1 cellular context compared by ENCODE assay signal in the genomic region with DNA sequence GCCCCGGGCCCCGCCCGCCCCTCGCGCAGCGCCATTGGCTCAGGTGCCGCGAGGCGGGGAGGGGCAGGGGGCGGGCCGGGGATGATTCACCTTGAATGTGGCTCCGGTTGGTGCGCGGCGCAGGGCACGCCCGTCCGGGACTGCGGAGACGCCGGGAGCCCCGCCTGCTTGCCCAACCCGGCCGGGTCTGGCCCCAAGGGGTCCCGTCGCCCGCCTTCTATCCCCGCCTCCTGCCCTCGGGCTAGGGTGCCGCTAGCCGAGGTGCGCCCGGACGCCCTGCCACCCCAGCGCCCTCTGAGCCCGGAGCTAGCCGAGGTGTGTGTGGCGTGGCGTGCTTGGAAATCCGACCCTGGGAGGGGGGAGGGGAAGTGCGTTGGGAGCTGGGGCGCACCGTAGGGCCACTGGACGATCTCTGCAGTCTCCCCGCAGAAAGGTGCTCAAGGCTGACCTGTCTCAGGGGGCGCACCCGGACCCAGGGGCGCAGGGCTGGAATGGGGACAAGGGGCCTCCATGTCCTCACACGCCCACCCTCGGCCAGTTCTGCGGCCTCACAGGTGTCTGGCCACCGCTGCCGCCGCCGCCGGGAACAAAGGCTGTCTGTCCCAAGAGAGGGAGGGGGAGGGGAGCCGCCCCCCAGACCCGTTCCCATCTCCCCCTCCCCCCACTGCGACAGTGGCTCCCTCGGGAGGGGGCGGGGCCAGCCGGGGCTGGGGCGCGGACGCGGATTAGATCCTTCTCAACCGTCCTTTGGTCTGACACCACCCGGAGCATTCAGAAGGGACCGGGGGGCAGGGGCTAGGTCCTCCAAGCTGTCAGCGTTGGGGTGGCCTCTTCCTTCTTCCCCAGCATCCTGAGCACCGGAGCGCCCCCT.
TF ChIP-seq lines count a peak whose summit lies in the region.

No MANE protein-coding gene starts in this region.

TF ChIP-seq in HepG2, 621 proteins besides CTCF, POLR2A, EP300 and RAD21 (continued from another document and continues in another):
- peak; percentile 10; the same call in 1 of the 2 replicates for TF ChIP-seq NCOA2 (CRISPR knock-in tag; IDR thresholded peaks at IDR 0.05)
- TF ChIP-seq GABPB1 (CRISPR knock-in tag; IDR thresholded peaks at IDR 0.05), result peak; percentile 54; the same call in 1 of the 2 replicates
- TF ChIP-seq UBTF (CRISPR knock-in tag; IDR thresholded peaks at IDR 0.05), result peak; percentile 42
- TF ChIP-seq ZMYM4 (CRISPR knock-in tag; IDR thresholded peaks at IDR 0.05), result 0 out of 2 replicates have a peak, but pooled peaks have one; percentile 20
- TF ChIP-seq, protein P1, sequence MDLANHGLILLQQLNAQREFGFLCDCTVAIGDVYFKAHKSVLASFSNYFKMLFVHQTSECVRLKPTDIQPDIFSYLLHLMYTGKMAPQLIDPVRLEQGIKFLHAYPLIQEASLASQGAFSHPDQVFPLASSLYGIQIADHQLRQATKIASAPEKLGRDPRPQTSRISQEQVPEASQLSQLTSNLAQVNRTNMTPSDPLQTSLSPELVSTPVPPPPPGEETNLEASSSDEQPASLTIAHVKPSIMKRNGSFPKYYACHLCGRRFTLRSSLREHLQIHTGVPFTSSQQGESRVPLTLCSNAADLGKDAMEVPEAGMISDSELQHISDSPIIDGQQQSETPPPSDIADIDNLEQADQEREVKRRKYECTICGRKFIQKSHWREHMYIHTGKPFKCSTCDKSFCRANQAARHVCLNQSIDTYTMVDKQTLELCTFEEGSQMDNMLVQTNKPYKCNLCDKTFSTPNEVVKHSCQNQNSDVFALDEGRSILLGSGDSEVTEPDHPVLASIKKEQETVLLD (CRISPR knock-in tag; IDR thresholded peaks at IDR 0.05; ENCODE audit: low read depth), result 0 out of 2 replicates have a peak, but pooled peaks have one; percentile 24
- no peak for TF ChIP-seq GZF1 (CRISPR knock-in tag; IDR thresholded peaks at IDR 0.05)
- 0 out of 2 replicates have a peak, but pooled peaks have one; percentile 9 for TF ChIP-seq RXRA (CRISPR knock-in tag; IDR thresholded peaks at IDR 0.05)
- TF ChIP-seq, protein P2, sequence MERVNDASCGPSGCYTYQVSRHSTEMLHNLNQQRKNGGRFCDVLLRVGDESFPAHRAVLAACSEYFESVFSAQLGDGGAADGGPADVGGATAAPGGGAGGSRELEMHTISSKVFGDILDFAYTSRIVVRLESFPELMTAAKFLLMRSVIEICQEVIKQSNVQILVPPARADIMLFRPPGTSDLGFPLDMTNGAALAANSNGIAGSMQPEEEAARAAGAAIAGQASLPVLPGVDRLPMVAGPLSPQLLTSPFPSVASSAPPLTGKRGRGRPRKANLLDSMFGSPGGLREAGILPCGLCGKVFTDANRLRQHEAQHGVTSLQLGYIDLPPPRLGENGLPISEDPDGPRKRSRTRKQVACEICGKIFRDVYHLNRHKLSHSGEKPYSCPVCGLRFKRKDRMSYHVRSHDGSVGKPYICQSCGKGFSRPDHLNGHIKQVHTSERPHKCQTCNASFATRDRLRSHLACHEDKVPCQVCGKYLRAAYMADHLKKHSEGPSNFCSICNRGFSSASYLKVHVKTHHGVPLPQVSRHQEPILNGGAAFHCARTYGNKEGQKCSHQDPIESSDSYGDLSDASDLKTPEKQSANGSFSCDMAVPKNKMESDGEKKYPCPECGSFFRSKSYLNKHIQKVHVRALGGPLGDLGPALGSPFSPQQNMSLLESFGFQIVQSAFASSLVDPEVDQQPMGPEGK (CRISPR knock-in tag; IDR thresholded peaks at IDR 0.05), result 0 out of 2 replicates have a peak, but pooled peaks have one; percentile 9
- 0 out of 2 replicates have a peak, but pooled peaks have one; percentile 24 for TF ChIP-seq MAFG (CRISPR knock-in tag; IDR thresholded peaks at IDR 0.05)
- no peak for TF ChIP-seq ZBTB10 (CRISPR knock-in tag; IDR thresholded peaks at IDR 0.05; ENCODE audit: borderline replicate concordance)
- TF ChIP-seq BCL6 (CRISPR knock-in tag; IDR thresholded peaks at IDR 0.05), result 0 out of 2 replicates have a peak, but pooled peaks have one; percentile 20
- 0 out of 2 replicates have a peak, but pooled peaks have one; percentile 46 for TF ChIP-seq CBFB (CRISPR knock-in tag; IDR thresholded peaks at IDR 0.05)
- TF ChIP-seq FOSL2 (CRISPR knock-in tag; IDR thresholded peaks at IDR 0.05), result peak; percentile 79
- peak; percentile 43; the same call in 1 of the 2 replicates for TF ChIP-seq NFYB (CRISPR knock-in tag; IDR thresholded peaks at IDR 0.05)
- TF ChIP-seq, protein P3, sequence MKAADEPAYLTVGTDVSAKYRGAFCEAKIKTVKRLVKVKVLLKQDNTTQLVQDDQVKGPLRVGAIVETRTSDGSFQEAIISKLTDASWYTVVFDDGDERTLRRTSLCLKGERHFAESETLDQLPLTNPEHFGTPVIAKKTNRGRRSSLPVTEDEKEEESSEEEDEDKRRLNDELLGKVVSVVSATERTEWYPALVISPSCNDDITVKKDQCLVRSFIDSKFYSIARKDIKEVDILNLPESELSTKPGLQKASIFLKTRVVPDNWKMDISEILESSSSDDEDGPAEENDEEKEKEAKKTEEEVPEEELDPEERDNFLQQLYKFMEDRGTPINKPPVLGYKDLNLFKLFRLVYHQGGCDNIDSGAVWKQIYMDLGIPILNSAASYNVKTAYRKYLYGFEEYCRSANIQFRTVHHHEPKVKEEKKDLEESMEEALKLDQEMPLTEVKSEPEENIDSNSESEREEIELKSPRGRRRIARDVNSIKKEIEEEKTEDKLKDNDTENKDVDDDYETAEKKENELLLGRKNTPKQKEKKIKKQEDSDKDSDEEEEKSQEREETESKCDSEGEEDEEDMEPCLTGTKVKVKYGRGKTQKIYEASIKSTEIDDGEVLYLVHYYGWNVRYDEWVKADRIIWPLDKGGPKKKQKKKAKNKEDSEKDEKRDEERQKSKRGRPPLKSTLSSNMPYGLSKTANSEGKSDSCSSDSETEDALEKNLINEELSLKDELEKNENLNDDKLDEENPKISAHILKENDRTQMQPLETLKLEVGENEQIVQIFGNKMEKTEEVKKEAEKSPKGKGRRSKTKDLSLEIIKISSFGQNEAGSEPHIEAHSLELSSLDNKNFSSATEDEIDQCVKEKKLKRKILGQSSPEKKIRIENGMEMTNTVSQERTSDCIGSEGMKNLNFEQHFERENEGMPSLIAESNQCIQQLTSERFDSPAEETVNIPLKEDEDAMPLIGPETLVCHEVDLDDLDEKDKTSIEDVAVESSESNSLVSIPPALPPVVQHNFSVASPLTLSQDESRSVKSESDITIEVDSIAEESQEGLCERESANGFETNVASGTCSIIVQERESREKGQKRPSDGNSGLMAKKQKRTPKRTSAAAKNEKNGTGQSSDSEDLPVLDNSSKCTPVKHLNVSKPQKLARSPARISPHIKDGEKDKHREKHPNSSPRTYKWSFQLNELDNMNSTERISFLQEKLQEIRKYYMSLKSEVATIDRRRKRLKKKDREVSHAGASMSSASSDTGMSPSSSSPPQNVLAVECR (CRISPR knock-in tag; IDR thresholded peaks at IDR 0.05; ENCODE audit: borderline replicate concordance), result peak; percentile 48; the same call in 1 of the 2 replicates
- peak; percentile 54; the same call in 1 of the 2 replicates for TF ChIP-seq KDM2A (CRISPR knock-in tag; IDR thresholded peaks at IDR 0.05; ENCODE audit: borderline replicate concordance, low read depth)
- TF ChIP-seq SAP130 (CRISPR knock-in tag; IDR thresholded peaks at IDR 0.05; ENCODE audit: low read depth), result peak; percentile 3; the same call in 1 of the 2 replicates
- TF ChIP-seq, protein P4, sequence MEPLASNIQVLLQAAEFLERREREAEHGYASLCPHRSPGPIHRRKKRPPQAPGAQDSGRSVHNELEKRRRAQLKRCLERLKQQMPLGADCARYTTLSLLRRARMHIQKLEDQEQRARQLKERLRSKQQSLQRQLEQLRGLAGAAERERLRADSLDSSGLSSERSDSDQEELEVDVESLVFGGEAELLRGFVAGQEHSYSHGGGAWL (CRISPR knock-in tag; IDR thresholded peaks at IDR 0.05), result 0 out of 2 replicates have a peak, but pooled peaks have one; percentile 45
- TF ChIP-seq SUZ12 (IDR thresholded peaks at IDR 0.05; ENCODE audit: low read depth, low read length), result no peak
- no peak for TF ChIP-seq MAZ (IDR thresholded peaks at IDR 0.05; ENCODE audit: borderline replicate concordance, low read depth, low read length)
- 0 out of 2 replicates have a peak, but pooled peaks have one; percentile 16 for TF ChIP-seq MAZ (CRISPR knock-in tag; IDR thresholded peaks at IDR 0.05; ENCODE audit: low read depth)
- TF ChIP-seq FOXO1 (CRISPR knock-in tag; IDR thresholded peaks at IDR 0.05), result 0 out of 2 replicates have a peak, but pooled peaks have one; percentile 11
- peak; percentile 49 for TF ChIP-seq HNRNPK (IDR thresholded peaks at IDR 0.05; ENCODE audit: low read depth, low read length, poor library complexity, severe bottlenecking)
- peak; percentile 12; the same call in 1 of the 2 replicates for TF ChIP-seq HNF4A (CRISPR knock-in tag; IDR thresholded peaks at IDR 0.05)
- no peak; the same call in 1 of the 2 replicates for TF ChIP-seq ZNF451 (CRISPR knock-in tag; IDR thresholded peaks at IDR 0.05)
- TF ChIP-seq LCORL (IDR thresholded peaks at IDR 0.05), result no peak
- peak; percentile 72; the same call in 1 of the 2 replicates for TF ChIP-seq LCORL (CRISPR knock-in tag; IDR thresholded peaks at IDR 0.05)
- TF ChIP-seq, protein P5, sequence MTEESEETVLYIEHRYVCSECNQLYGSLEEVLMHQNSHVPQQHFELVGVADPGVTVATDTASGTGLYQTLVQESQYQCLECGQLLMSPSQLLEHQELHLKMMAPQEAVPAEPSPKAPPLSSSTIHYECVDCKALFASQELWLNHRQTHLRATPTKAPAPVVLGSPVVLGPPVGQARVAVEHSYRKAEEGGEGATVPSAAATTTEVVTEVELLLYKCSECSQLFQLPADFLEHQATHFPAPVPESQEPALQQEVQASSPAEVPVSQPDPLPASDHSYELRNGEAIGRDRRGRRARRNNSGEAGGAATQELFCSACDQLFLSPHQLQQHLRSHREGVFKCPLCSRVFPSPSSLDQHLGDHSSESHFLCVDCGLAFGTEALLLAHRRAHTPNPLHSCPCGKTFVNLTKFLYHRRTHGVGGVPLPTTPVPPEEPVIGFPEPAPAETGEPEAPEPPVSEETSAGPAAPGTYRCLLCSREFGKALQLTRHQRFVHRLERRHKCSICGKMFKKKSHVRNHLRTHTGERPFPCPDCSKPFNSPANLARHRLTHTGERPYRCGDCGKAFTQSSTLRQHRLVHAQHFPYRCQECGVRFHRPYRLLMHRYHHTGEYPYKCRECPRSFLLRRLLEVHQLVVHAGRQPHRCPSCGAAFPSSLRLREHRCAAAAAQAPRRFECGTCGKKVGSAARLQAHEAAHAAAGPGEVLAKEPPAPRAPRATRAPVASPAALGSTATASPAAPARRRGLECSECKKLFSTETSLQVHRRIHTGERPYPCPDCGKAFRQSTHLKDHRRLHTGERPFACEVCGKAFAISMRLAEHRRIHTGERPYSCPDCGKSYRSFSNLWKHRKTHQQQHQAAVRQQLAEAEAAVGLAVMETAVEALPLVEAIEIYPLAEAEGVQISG (CRISPR knock-in tag; IDR thresholded peaks at IDR 0.05), result 0 out of 2 replicates have a peak, but pooled peaks have one; percentile 2
- peak; percentile 58 for TF ChIP-seq ZNF687 (CRISPR knock-in tag; IDR thresholded peaks at IDR 0.05)
